In genomic region chr11:130122141-130122575, GRCh38 we compare ENCODE assay signal across 13 cellular contexts. TPM values are rescaled to one million over a fixed set of nuclear protein-coding genes. Genes with fewer than 3 reads are reported as not detected.
DNase-seq lines count a peak whose midpoint lies in the region; ATAC-seq and TF ChIP-seq lines count a peak whose summit lies in the region.
"Had no signal": no experiment of that assay in that cellular context is flagged by ENCODE, and none has a peak within 500 bp of the region (broad histone marks: within the 10 kb centered on the region; RNA-seq: fewer than 3 reads in every experiment).

No MANE protein-coding gene starts in this region.

- TF ChIP-seq CTCF in CD4-positive, alpha-beta T cell (IDR thresholded peaks at IDR 0.05), result no peak
- TF ChIP-seq CTCF in OCI-LY1 (IDR thresholded peaks at IDR 0.05; ENCODE audit: low read length) (no peak), brain microvascular endothelial cell (IDR thresholded peaks at IDR 0.05; ENCODE audit: low read depth, low read length, missing control alignments) (no peak), neural progenitor cell (IDR thresholded peaks at IDR 0.05) (no peak)

- no peaks in the 10 kb centered on the region for H3K9me3 ChIP-seq in CD4-positive, alpha-beta T cell (ENCODE audit: control insufficient read depth, low read length)
- H3K9me3 ChIP-seq in OCI-LY1 (ENCODE audit: low read length) (no peaks in the 10 kb centered on the region), neural progenitor cell (ENCODE audit: low read depth) (no peaks in the 10 kb centered on the region)
- H3K9me3 ChIP-seq: heart right ventricle, mucosa of descending colon had no signal

- in situ Hi-C loops in brain microvascular endothelial cell (cut with HindIII; ENCODE audit: low pct_ligation_motif_present, low sequenced_read_pairs), result no loop called here

- POLR2A ChIA-PET in CD4-positive, alpha-beta T cell (lab: Charles Lee), result interaction anchor here (1.3 kb wide), 1 partner anchor 119 kb away, joined by 5 read pairs; the partner anchor contains the start of gene PRDM10

- ATAC-seq in CD4-positive, alpha-beta T cell (ENCODE audit: poor library complexity), result peak; percentile 36
- ATAC-seq in GM21723 (IDR thresholded peaks at IDR 0.05; ENCODE audit: unreplicated experiment), result no peak
- no peak for ATAC-seq in GM19328 (IDR thresholded peaks at IDR 0.05; ENCODE audit: unreplicated experiment)
- ATAC-seq: mucosa of descending colon had no signal

- peak in 1 of 10 experiments; percentile 26 for DNase-seq in CD4-positive, alpha-beta T cell
- peak; percentile 60 for DNase-seq in brain microvascular endothelial cell
- DNase-seq in pulmonary artery endothelial cell (ENCODE audit: low read depth, low spot score), result peak; percentile 55
- DNase-seq in neural progenitor cell (ENCODE audit: low spot score), result no peak
- DNase-seq in middle frontal gyrus (ENCODE audit: extremely low spot score, low spot score), result no peak
- DNase-seq: heart right ventricle, mucosa of descending colon, NCI-H1092 treated with DMSO at 0.1 percent for 48 hours, NCI-H748 treated with DMSO at 0.1 percent for 48 hours, T-helper 17 cell had no signal

- H4K20me1 ChIP-seq in OCI-LY1 (ENCODE audit: insufficient read depth, low read length) (no peaks in the 10 kb centered on the region), neural progenitor cell (ENCODE audit: low read depth) (peaks cover 22% of the 10 kb centered on the region)

- H3K9me3 Mint-ChIP-seq in CD4-positive, alpha-beta T cell, result no peaks in the 10 kb centered on the region
- H3K9me3 Mint-ChIP-seq in neural progenitor cell, result no peaks in the 10 kb centered on the region

- H3K9me2 ChIP-seq in OCI-LY1 (ENCODE audit: low read depth, low read length), result no peaks in the 10 kb centered on the region

- no peaks in the 10 kb centered on the region for H3K27me3 Mint-ChIP-seq in CD4-positive, alpha-beta T cell
- peaks cover 2% of the 10 kb centered on the region for H3K27me3 Mint-ChIP-seq in neural progenitor cell (ENCODE audit: insufficient read depth, low read depth)

- H3K27ac ChIP-seq in CD4-positive, alpha-beta T cell (ENCODE audit: low read depth, low read length), result no peak overlapping the region
- H3K27ac ChIP-seq in OCI-LY1 (ENCODE audit: low read depth, low read length, poor library complexity, severe bottlenecking), result peak overlapping the region; percentile 90
- H3K27ac ChIP-seq in brain microvascular endothelial cell, result peak overlapping the region; percentile 90
- H3K27ac ChIP-seq in neural progenitor cell, result no peak overlapping the region

- H3K4me2 ChIP-seq in OCI-LY1 (ENCODE audit: low read length) (peak overlapping the region; percentile 53; the same call in 1 of the 2 replicates), neural progenitor cell (no peak overlapping the region)

- H3K4me1 ChIP-seq in OCI-LY1 (ENCODE audit: insufficient read depth, low read length, severe bottlenecking) (peaks cover 54% of the 10 kb centered on the region), neural progenitor cell (no peaks in the 10 kb centered on the region)

- peak overlapping the region; percentile 27 for H3K4me3 ChIP-seq in OCI-LY1 (ENCODE audit: low read depth, low read length, poor library complexity, severe bottlenecking)
- no peak overlapping the region for H3K4me3 ChIP-seq in brain microvascular endothelial cell (ENCODE audit: low read depth, low read length)
- H3K4me3 ChIP-seq in neural progenitor cell, result no peak overlapping the region
- H3K4me3 ChIP-seq: heart right ventricle, mucosa of descending colon had no signal

- H3K4me1 Mint-ChIP-seq in CD4-positive, alpha-beta T cell (ENCODE audit: low read depth), result peaks cover 44% of the 10 kb centered on the region
- H3K4me1 Mint-ChIP-seq in neural progenitor cell, result no peaks in the 10 kb centered on the region

- no peaks in the 10 kb centered on the region for H3K27me3 ChIP-seq in CD4-positive, alpha-beta T cell (ENCODE audit: control insufficient read depth, insufficient read depth, low read length)
- no peaks in the 10 kb centered on the region for H3K27me3 ChIP-seq in OCI-LY1 (ENCODE audit: insufficient read depth, low read length)
- no peaks in the 10 kb centered on the region for H3K27me3 ChIP-seq in brain microvascular endothelial cell (replicated peaks)
- H3K27me3 ChIP-seq in neural progenitor cell, result no peaks in the 10 kb centered on the region
- H3K27me3 ChIP-seq: heart right ventricle had no signal

- peaks cover 40% of the 10 kb centered on the region for H3K36me3 Mint-ChIP-seq in CD4-positive, alpha-beta T cell (ENCODE audit: low read depth)
- H3K36me3 Mint-ChIP-seq in neural progenitor cell, result peaks cover 41% of the 10 kb centered on the region

- H2AFZ ChIP-seq in OCI-LY1 (ENCODE audit: low read length) (no peak overlapping the region), neural progenitor cell (replicated peaks) (no peak overlapping the region)

- no peak overlapping the region for H3K27ac Mint-ChIP-seq in CD4-positive, alpha-beta T cell
- no peak overlapping the region for H3K27ac Mint-ChIP-seq in neural progenitor cell
- H3K27ac Mint-ChIP-seq: T-helper 17 cell had no signal

- intact Hi-C loops in CD4-positive, alpha-beta T cell (cut with DNase I, micrococcal nuclease), result no loop called here

- CTCF ChIA-PET in CD4-positive, alpha-beta T cell (lab: Charles Lee), result interaction anchor here (1.2 kb wide), 2 partner anchors 10 to 130 kb away, joined by 4 read pairs; no protein-coding TSS in a partner anchor

- H3K79me2 ChIP-seq in OCI-LY1 (ENCODE audit: insufficient read depth, low read length) (no peaks in the 10 kb centered on the region), neural progenitor cell (ENCODE audit: low read depth) (peaks cover 52% of the 10 kb centered on the region)

- H3K9ac ChIP-seq in OCI-LY1 (ENCODE audit: low read length) (no peak overlapping the region; the same call in 1 of the 2 replicates), neural progenitor cell (no peak overlapping the region)

- H3K4me3 Mint-ChIP-seq in CD4-positive, alpha-beta T cell, result no peak overlapping the region
- H3K4me3 Mint-ChIP-seq in neural progenitor cell, result no peak overlapping the region

- no peaks in the 10 kb centered on the region for H3F3A ChIP-seq in OCI-LY1 (ENCODE audit: insufficient read depth, low read length)
- no peaks in the 10 kb centered on the region for H3F3A ChIP-seq in neural progenitor cell (ENCODE audit: low read depth)

- H3K36me3 ChIP-seq in OCI-LY1 (ENCODE audit: insufficient read depth, low read length) (peaks cover 60% of the 10 kb centered on the region), brain microvascular endothelial cell (replicated peaks) (peaks cover 12% of the 10 kb centered on the region), neural progenitor cell (no peaks in the 10 kb centered on the region)

RNA-seq across cellular contexts. Expression of gene ST14, which starts 37.4 kb away (rescaled TPM):
- total RNA-seq in CD4-positive, alpha-beta T cell, result under 1 TPM; 0.25 to 0.31 TPM
- under 0.01 and 0.07 TPM in 2 replicates for total RNA-seq in pulmonary artery endothelial cell
- 1.4 and 2.4 TPM in 2 replicates for total RNA-seq in neural progenitor cell (ENCODE audit: low replicate concordance)

RNA-seq across cellular contexts. Expression of gene APLP2, which starts 52.5 kb away (rescaled TPM):
- 10 to 100 TPM; 28.8 to 29.5 TPM for total RNA-seq in CD4-positive, alpha-beta T cell
- total RNA-seq in pulmonary artery endothelial cell (906 and 976 TPM in 2 replicates), neural progenitor cell (ENCODE audit: low replicate concordance) (448 and 455 TPM in 2 replicates)

Comparison
In these comparisons a context has a peak if more than half of its experiments do, and no peak if none do; other contexts are left out.
1. DNase-seq: peak in brain microvascular endothelial cell (single experiment) and pulmonary artery endothelial cell (single experiment); none in neural progenitor cell (single experiment) and middle frontal gyrus (single experiment).
2. H3K27ac ChIP-seq: peak in OCI-LY1 (single experiment) and brain microvascular endothelial cell (single experiment); none in CD4-positive, alpha-beta T cell (single experiment) and neural progenitor cell (single experiment).
3. RNA of gene APLP2, which starts 52.5 kb away (total RNA-seq): 906 to 976 TPM in pulmonary artery endothelial cell and 448 to 455 TPM in neural progenitor cell; 28.8 to 29.5 TPM in CD4-positive, alpha-beta T cell; every median in the first group is over 10 times any median in the second.